ENCODE assay signal across 8 cellular contexts in the genomic region with DNA sequence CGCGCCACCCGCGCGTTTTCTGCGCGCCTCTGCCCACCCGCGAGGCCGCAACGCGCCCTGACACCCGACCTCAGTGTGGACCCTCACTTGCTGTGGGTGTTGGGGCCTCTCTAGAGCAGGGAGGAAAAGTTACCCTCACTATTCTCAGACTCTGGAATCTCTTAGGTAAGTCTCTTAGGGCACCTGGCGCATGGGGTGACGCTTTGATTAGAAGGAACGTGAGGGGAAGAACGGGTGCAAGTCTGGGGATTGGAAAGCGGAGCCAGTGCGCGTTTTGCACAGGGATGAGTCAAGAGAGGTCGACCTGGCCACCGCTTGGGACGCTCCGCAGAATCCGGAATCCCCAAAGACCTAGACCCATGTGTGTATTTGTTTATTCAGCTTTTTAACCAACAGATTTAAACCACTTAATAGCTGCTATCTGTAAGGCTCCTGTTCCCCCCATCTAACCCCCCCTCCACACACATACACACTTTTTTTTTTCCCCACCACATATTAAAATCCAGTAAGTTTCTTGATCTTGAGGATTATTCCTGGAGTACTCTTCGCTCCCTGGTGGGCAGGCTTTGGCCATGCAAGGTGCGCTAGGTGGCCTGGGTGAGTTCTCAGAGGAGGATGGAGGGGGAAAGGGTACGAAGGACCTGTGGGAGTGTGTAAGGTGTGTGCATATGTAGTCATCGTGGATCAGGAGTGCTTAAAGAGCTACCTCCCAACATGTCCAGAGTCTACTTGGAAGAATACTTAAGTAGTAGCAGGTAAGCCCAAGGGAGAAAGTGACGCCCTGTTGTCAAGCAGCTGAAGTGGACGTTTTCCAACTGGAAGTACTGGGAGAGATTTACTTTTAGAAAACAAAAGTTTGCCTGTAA.
DNase-seq lines count a peak whose midpoint lies in the region; ATAC-seq, FAIRE-seq and TF ChIP-seq lines count a peak whose summit lies in the region.

No MANE protein-coding gene starts in this region.

- peaks cover 51% of the 10 kb centered on the region for H3K27me3 ChIP-seq in PC-3 (ENCODE audit: low read length)

- no peaks in the 10 kb centered on the region for H3K27me3 Mint-ChIP-seq in Calu3 (ENCODE audit: unreplicated experiment)
- no peaks in the 10 kb centered on the region for H3K27me3 Mint-ChIP-seq in osteocyte (ENCODE audit: unreplicated experiment)

- no peaks in the 10 kb centered on the region for H3K4me1 ChIP-seq in PC-3 (ENCODE audit: insufficient read depth, low read length)

- intact Hi-C loops in Calu3 (cut with micrococcal nuclease; ENCODE audit: unreplicated experiment): loop anchor here (10.0 kb wide), 1 partner anchor 237 kb away; no protein-coding TSS in a partner anchor
- intact Hi-C loops in PC-3 (cut with micrococcal nuclease): no loop called here

- no peak overlapping the region for H3K4me2 ChIP-seq in PC-3 (ENCODE audit: low read length)

- peaks cover 31% of the 10 kb centered on the region for H3K36me3 Mint-ChIP-seq in Calu3 (ENCODE audit: insufficient read depth, unreplicated experiment)
- peaks cover 4% of the 10 kb centered on the region for H3K36me3 Mint-ChIP-seq in osteocyte (ENCODE audit: unreplicated experiment)

- no peaks in the 10 kb centered on the region for H3K9me3 Mint-ChIP-seq in Calu3 (ENCODE audit: low read depth, unreplicated experiment)
- H3K9me3 Mint-ChIP-seq in osteocyte (ENCODE audit: unreplicated experiment): no peaks in the 10 kb centered on the region

- H3K4me3 Mint-ChIP-seq in Calu3 (ENCODE audit: low read depth, unreplicated experiment): peak overlapping the region; percentile 94
- H3K4me3 Mint-ChIP-seq in osteocyte (ENCODE audit: unreplicated experiment): peak overlapping the region; percentile 89

- ATAC-seq in PC-3 (no peak), HG03442 (IDR thresholded peaks at IDR 0.05; ENCODE audit: unreplicated experiment) (no peak), HG03439 (IDR thresholded peaks at IDR 0.05; ENCODE audit: unreplicated experiment) (no peak)

- H3K9me3 ChIP-seq in PC-3 (ENCODE audit: low read length): no peaks in the 10 kb centered on the region

- DNase-seq in Calu3 (no peak), NCI-H345 treated with DMSO at 0.1 percent for 48 hours (lab: John Stamatoyannopoulos, UW; ENCODE audit: unreplicated experiment) (peak; percentile 6), fibroblast of mammary gland (ENCODE audit: low read depth) (peak; percentile 40), osteocyte (ENCODE audit: extremely low spot score, unreplicated experiment) (no peak), PC-3 (no peak), frontal cortex (ENCODE audit: low spot score in 2 of 2) (no peak)

- H3K4me3 ChIP-seq in fibroblast of mammary gland (ENCODE audit: control insufficient read depth, low read depth, low read length): peak overlapping the region; percentile 36
- no peak overlapping the region for H3K4me3 ChIP-seq in PC-3 (ENCODE audit: low read length)

- POLR2A ChIA-PET in PC-3 (lab: Charles Lee; ENCODE audit: unreplicated experiment): no interaction called here

- H2AFZ ChIP-seq in PC-3 (ENCODE audit: low read length): no peak overlapping the region

- no peaks in the 10 kb centered on the region for H3F3A ChIP-seq in PC-3 (ENCODE audit: low read length, unreplicated experiment)

- no peaks in the 10 kb centered on the region for H3K79me2 ChIP-seq in PC-3 (ENCODE audit: low read length)

- H3K36me3 ChIP-seq in PC-3 (ENCODE audit: low read depth, low read length): no peaks in the 10 kb centered on the region

- H3K27ac Mint-ChIP-seq in Calu3 (ENCODE audit: unreplicated experiment) (peak overlapping the region; percentile 39), osteocyte (ENCODE audit: unreplicated experiment) (peak overlapping the region; percentile 79)

- H3K9ac ChIP-seq in PC-3 (ENCODE audit: low read length): no peak overlapping the region

- H3K4me1 Mint-ChIP-seq in Calu3 (ENCODE audit: low read depth, unreplicated experiment) (peaks cover 17% of the 10 kb centered on the region), osteocyte (ENCODE audit: unreplicated experiment) (peaks cover 47% of the 10 kb centered on the region)

- TF ChIP-seq CTCF in Calu3 (IDR thresholded peaks at IDR 0.05; ENCODE audit: unreplicated experiment) (no peak), fibroblast of mammary gland (conservative IDR thresholded peaks at IDR 0.05; ENCODE audit: control insufficient read depth, insufficient read depth, low read depth, low read length) (no peak), osteocyte (IDR thresholded peaks at IDR 0.05) (no peak), PC-3 (conservative IDR thresholded peaks at IDR 0.05; ENCODE audit: low read depth, low read length) (no peak)

- no TSS peak for BruUV-seq in Calu3 (replicated peaks; lab: Mats Ljungman, UMichigan)
- no TSS peak for BruUV-seq in PC-3 (replicated peaks; lab: Mats Ljungman, UMichigan)

- no peak overlapping the region for H3K27ac ChIP-seq in PC-3 (ENCODE audit: low read length)

- FAIRE-seq in frontal cortex (lab: Jason Lieb, UNC): no peak

- no peaks in the 10 kb centered on the region for H4K20me1 ChIP-seq in PC-3 (ENCODE audit: low read length)

- no peaks in the 10 kb centered on the region for H3K9me2 ChIP-seq in PC-3 (replicated peaks; ENCODE audit: low read length)

- CTCF ChIA-PET in Calu3 (lab: Charles Lee) (interaction anchor here (0.6 to 0.8 kb wide), 2 partner anchors 327 to 1411 kb away, joined by 3 to 5 read pairs; no protein-coding TSS in a partner anchor), PC-3 (lab: Charles Lee) (no interaction called here)

Comparison
In these comparisons a context has a peak if more than half of its experiments do, and no peak if none do; other contexts are left out.
1. DNase-seq: peak in NCI-H345 treated with DMSO at 0.1 percent for 48 hours (single experiment) and fibroblast of mammary gland (single experiment); none in Calu3 (single experiment), osteocyte (single experiment), PC-3 (single experiment) and frontal cortex (0 of 2).